ENCODE assay signal across 1 cellular context in genomic region chr17:17445296-17445924, GRCh38.
TF ChIP-seq lines count a peak whose summit lies in the region.

No MANE protein-coding gene starts in this region.

TF ChIP-seq in HepG2, 621 proteins besides CTCF, POLR2A, EP300 and RAD21 (continued from another document and continues in another):
- TF ChIP-seq, protein P1, sequence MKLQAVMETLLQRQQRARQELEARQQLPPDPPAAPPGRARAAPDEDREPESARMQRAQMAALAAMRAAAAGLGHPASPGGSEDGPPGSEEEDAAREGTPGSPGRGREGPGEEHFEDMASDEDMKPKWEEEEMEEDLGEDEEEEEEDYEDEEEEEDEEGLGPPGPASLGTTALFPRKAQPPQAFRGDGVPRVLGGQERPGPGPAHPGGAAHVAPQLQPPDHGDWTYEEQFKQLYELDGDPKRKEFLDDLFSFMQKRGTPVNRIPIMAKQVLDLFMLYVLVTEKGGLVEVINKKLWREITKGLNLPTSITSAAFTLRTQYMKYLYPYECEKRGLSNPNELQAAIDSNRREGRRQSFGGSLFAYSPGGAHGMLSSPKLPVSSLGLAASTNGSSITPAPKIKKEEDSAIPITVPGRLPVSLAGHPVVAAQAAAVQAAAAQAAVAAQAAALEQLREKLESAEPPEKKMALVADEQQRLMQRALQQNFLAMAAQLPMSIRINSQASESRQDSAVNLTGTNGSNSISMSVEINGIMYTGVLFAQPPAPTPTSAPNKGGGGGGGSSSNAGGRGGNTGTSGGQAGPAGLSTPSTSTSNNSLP (IDR thresholded peaks at IDR 0.05; ENCODE audit: low read depth, low read length): no peak
- TF ChIP-seq ARNT2 (CRISPR knock-in tag; IDR thresholded peaks at IDR 0.05; ENCODE audit: low read depth) (no peak), ZNF674 (CRISPR knock-in tag; IDR thresholded peaks at IDR 0.05; ENCODE audit: low read depth) (no peak), ZMYM4 (CRISPR knock-in tag; IDR thresholded peaks at IDR 0.05) (no peak), MBNL3 (CRISPR knock-in tag; conservative IDR thresholded peaks at IDR 0.05) (no peak), PLRG1 (conservative IDR thresholded peaks at IDR 0.05) (no peak), RFX3 (CRISPR knock-in tag; IDR thresholded peaks at IDR 0.05) (no peak), FOXA3 (CRISPR knock-in tag; IDR thresholded peaks at IDR 0.05) (no peak), ISL2 (CRISPR knock-in tag; IDR thresholded peaks at IDR 0.05) (no peak), RFX5 (IDR thresholded peaks at IDR 0.05; ENCODE audit: low read depth, low read length) (no peak), ZNF232 (CRISPR knock-in tag; IDR thresholded peaks at IDR 0.05; ENCODE audit: borderline replicate concordance) (no peak), FOXJ3 (CRISPR knock-in tag; IDR thresholded peaks at IDR 0.05; ENCODE audit: borderline replicate concordance) (no peak), ZNF563 (CRISPR knock-in tag; IDR thresholded peaks at IDR 0.05) (no peak), SRY (CRISPR knock-in tag; IDR thresholded peaks at IDR 0.05) (no peak), DMAP1 (CRISPR knock-in tag; IDR thresholded peaks at IDR 0.05) (no peak), ONECUT2 (CRISPR knock-in tag; IDR thresholded peaks at IDR 0.05) (no peak), ZFP82 (CRISPR knock-in tag; IDR thresholded peaks at IDR 0.05; ENCODE audit: borderline replicate concordance) (no peak), XBP1 (CRISPR knock-in tag; IDR thresholded peaks at IDR 0.05) (no peak), MEF2D (CRISPR knock-in tag; IDR thresholded peaks at IDR 0.05) (no peak), MTA1 (CRISPR knock-in tag; IDR thresholded peaks at IDR 0.05; ENCODE audit: borderline replicate concordance) (no peak), SRF (IDR thresholded peaks at IDR 0.05; ENCODE audit: low read depth, low read length) (no peak), ZNF451 (CRISPR knock-in tag; IDR thresholded peaks at IDR 0.05) (no peak), KDM1A (CRISPR knock-in tag; IDR thresholded peaks at IDR 0.05) (0 out of 2 replicates have a peak, but pooled peaks have one; percentile 23), ZNF703 (CRISPR knock-in tag; IDR thresholded peaks at IDR 0.05; ENCODE audit: borderline replicate concordance) (no peak), ZNF180 (CRISPR knock-in tag; IDR thresholded peaks at IDR 0.05; ENCODE audit: borderline replicate concordance, low read depth) (no peak), NFIC (IDR thresholded peaks at IDR 0.05; ENCODE audit: low read length) (no peak), MTF2 (CRISPR knock-in tag; IDR thresholded peaks at IDR 0.05; ENCODE audit: borderline replicate concordance) (no peak), KDM2A (CRISPR knock-in tag; IDR thresholded peaks at IDR 0.05; ENCODE audit: borderline replicate concordance, low read depth) (no peak), CBX5 (CRISPR knock-in tag; IDR thresholded peaks at IDR 0.05; ENCODE audit: borderline replicate concordance) (no peak), ZNF552 (CRISPR knock-in tag; IDR thresholded peaks at IDR 0.05; ENCODE audit: borderline replicate concordance) (no peak), MYC (CRISPR knock-in tag; IDR thresholded peaks at IDR 0.05; ENCODE audit: borderline replicate concordance) (no peak), ZNF362 (CRISPR knock-in tag; IDR thresholded peaks at IDR 0.05; ENCODE audit: borderline replicate concordance) (no peak), HNF1B (CRISPR knock-in tag; IDR thresholded peaks at IDR 0.05) (peak; percentile 37; the same call in 1 of the 2 replicates), SIX4 (CRISPR knock-in tag; IDR thresholded peaks at IDR 0.05) (no peak), ZNF788 (CRISPR knock-in tag; IDR thresholded peaks at IDR 0.05; ENCODE audit: borderline replicate concordance) (no peak), FOSL2 (CRISPR knock-in tag; IDR thresholded peaks at IDR 0.05) (no peak), ZNF644 (CRISPR knock-in tag; IDR thresholded peaks at IDR 0.05; ENCODE audit: low read depth) (no peak), RXRB (CRISPR knock-in tag; IDR thresholded peaks at IDR 0.05; ENCODE audit: borderline replicate concordance) (no peak), IRF2 (CRISPR knock-in tag; IDR thresholded peaks at IDR 0.05) (no peak), SIN3A (IDR thresholded peaks at IDR 0.05; ENCODE audit: borderline replicate concordance, low read depth, low read length) (no peak; the same call in 1 of the 2 replicates), ZNF562 (CRISPR knock-in tag; IDR thresholded peaks at IDR 0.05; ENCODE audit: borderline replicate concordance) (no peak), TAF15 (IDR thresholded peaks at IDR 0.05; ENCODE audit: low read depth, low read length, poor library complexity, severe bottlenecking) (no peak), PRDM15 (CRISPR knock-in tag; IDR thresholded peaks at IDR 0.05) (no peak), ZNF350 (CRISPR knock-in tag; IDR thresholded peaks at IDR 0.05; ENCODE audit: borderline replicate concordance, low read depth) (no peak), PHF5A (CRISPR knock-in tag; IDR thresholded peaks at IDR 0.05; ENCODE audit: low read depth, unreplicated experiment) (no peak)
- TF ChIP-seq, protein P2, sequence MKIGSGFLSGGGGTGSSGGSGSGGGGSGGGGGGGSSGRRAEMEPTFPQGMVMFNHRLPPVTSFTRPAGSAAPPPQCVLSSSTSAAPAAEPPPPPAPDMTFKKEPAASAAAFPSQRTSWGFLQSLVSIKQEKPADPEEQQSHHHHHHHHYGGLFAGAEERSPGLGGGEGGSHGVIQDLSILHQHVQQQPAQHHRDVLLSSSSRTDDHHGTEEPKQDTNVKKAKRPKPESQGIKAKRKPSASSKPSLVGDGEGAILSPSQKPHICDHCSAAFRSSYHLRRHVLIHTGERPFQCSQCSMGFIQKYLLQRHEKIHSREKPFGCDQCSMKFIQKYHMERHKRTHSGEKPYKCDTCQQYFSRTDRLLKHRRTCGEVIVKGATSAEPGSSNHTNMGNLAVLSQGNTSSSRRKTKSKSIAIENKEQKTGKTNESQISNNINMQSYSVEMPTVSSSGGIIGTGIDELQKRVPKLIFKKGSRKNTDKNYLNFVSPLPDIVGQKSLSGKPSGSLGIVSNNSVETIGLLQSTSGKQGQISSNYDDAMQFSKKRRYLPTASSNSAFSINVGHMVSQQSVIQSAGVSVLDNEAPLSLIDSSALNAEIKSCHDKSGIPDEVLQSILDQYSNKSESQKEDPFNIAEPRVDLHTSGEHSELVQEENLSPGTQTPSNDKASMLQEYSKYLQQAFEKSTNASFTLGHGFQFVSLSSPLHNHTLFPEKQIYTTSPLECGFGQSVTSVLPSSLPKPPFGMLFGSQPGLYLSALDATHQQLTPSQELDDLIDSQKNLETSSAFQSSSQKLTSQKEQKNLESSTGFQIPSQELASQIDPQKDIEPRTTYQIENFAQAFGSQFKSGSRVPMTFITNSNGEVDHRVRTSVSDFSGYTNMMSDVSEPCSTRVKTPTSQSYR (CRISPR knock-in tag; IDR thresholded peaks at IDR 0.05; ENCODE audit: borderline replicate concordance): no peak
- TF ChIP-seq, protein P3, sequence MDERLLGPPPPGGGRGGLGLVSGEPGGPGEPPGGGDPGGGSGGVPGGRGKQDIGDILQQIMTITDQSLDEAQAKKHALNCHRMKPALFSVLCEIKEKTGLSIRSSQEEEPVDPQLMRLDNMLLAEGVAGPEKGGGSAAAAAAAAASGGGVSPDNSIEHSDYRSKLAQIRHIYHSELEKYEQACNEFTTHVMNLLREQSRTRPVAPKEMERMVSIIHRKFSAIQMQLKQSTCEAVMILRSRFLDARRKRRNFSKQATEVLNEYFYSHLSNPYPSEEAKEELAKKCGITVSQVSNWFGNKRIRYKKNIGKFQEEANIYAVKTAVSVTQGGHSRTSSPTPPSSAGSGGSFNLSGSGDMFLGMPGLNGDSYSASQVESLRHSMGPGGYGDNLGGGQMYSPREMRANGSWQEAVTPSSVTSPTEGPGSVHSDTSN (CRISPR knock-in tag; IDR thresholded peaks at IDR 0.05): no peak
- TF ChIP-seq, protein P4, sequence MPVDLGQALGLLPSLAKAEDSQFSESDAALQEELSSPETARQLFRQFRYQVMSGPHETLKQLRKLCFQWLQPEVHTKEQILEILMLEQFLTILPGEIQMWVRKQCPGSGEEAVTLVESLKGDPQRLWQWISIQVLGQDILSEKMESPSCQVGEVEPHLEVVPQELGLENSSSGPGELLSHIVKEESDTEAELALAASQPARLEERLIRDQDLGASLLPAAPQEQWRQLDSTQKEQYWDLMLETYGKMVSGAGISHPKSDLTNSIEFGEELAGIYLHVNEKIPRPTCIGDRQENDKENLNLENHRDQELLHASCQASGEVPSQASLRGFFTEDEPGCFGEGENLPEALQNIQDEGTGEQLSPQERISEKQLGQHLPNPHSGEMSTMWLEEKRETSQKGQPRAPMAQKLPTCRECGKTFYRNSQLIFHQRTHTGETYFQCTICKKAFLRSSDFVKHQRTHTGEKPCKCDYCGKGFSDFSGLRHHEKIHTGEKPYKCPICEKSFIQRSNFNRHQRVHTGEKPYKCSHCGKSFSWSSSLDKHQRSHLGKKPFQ (CRISPR knock-in tag; IDR thresholded peaks at IDR 0.05; ENCODE audit: insufficient replicate concordance): no peak
- TF ChIP-seq, protein P5, sequence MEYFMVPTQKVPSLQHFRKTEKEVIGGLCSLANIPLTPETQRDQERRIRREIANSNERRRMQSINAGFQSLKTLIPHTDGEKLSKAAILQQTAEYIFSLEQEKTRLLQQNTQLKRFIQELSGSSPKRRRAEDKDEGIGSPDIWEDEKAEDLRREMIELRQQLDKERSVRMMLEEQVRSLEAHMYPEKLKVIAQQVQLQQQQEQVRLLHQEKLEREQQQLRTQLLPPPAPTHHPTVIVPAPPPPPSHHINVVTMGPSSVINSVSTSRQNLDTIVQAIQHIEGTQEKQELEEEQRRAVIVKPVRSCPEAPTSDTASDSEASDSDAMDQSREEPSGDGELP (IDR thresholded peaks at IDR 0.05; ENCODE audit: borderline replicate concordance, low read depth): peak; percentile 14; the same call in 1 of the 2 replicates
- TF ChIP-seq, protein P6, sequence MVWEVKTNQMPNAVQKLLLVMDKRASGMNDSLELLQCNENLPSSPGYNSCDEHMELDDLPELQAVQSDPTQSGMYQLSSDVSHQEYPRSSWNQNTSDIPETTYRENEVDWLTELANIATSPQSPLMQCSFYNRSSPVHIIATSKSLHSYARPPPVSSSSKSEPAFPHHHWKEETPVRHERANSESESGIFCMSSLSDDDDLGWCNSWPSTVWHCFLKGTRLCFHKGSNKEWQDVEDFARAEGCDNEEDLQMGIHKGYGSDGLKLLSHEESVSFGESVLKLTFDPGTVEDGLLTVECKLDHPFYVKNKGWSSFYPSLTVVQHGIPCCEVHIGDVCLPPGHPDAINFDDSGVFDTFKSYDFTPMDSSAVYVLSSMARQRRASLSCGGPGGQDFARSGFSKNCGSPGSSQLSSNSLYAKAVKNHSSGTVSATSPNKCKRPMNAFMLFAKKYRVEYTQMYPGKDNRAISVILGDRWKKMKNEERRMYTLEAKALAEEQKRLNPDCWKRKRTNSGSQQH (CRISPR knock-in tag; IDR thresholded peaks at IDR 0.05; ENCODE audit: low read depth): no peak
- TF ChIP-seq, protein P7, sequence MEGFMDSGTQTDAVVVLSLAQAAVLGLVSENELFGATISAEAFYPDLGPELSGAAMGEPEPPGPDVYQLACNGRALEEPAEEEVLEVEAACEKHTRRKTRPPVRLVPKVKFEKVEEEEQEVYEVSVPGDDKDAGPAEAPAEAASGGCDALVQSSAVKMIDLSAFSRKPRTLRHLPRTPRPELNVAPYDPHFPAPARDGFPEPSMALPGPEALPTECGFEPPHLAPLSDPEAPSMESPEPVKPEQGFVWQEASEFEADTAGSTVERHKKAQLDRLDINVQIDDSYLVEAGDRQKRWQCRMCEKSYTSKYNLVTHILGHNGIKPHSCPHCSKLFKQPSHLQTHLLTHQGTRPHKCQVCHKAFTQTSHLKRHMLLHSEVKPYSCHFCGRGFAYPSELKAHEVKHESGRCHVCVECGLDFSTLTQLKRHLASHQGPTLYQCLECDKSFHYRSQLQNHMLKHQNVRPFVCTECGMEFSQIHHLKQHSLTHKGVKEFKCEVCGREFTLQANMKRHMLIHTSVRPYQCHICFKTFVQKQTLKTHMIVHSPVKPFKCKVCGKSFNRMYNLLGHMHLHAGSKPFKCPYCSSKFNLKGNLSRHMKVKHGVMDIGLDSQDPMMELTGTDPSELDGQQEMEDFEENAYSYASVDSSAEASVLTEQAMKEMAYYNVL (CRISPR knock-in tag; IDR thresholded peaks at IDR 0.05; ENCODE audit: borderline replicate concordance): no peak
